Comparison of ENCODE assay signal across 8 cellular contexts in the genomic region with DNA sequence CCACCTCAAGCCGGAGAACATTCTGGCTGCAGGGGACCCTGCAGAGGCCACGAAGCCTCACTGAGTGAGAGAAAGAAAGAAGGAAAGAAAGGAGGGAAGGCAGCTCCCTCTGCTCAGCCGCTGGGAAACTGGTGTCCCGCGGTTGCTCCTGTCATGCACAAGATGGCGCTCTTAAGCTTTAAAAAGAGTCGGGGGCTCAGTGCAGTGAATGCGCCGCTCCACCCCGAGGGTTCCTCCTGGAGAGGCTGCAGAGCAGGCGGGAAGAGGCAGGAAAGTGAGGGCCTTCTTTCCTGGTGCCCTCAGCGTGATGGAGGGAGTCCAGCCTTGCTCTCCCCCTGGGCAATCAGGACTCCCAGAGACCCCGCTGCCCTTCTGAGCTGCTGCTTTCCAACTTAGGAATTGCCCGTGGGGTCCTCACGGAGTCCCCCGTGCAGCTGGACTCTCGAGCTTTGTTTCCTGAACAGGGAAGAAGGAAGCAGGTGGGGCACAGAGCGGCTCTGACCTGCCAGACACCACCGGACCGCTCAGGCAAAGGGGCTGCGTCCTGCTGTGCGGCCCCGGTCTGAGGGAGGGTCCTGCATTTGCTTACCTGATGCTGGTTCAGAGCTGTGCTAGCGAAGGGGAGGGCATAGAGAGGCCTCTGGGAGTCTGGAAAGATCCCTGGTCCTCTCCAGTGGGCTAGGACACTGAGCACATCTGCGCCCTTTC.
DNase-seq lines count a peak whose midpoint lies in the region; ATAC-seq and TF ChIP-seq lines count a peak whose summit lies in the region.

No MANE protein-coding gene starts in this region.

- peak; percentile 34 to 44 for DNase-seq in activated T-cell treated with anti-CD3 and anti-CD28 coated beads, Interleukin-2, amount 50 U/mL, for 48 hours
- DNase-seq in activated T-cell treated with anti-CD3 and anti-CD28 coated beads, Interleukin-2, amount 50 U/mL, for 1 hour: no peak
- DNase-seq in NCI-H2171 treated with DMSO at 0.1 percent for 48 hours (lab: John Stamatoyannopoulos, UW): peak; percentile 71
- DNase-seq in dorsolateral prefrontal cortex: peak in 8 of 10 donors; percentile 9 to 65 (median 54)
- DNase-seq in osteoblast (ENCODE audit: insufficient read length, low spot score, missing footprints): peak; percentile 86
- DNase-seq in NK-92 treated with Interleukin-12 subunit alpha and Interleukin-12 subunit beta, amount 100 ng/mL, for 24 hours (lab: John Stamatoyannopoulos, UW): no peak

- H2AFZ ChIP-seq in osteoblast (ENCODE audit: low read length): no peak overlapping the region

- H3K4me1 ChIP-seq in osteoblast (ENCODE audit: insufficient read depth, low read length): no peaks in the 10 kb centered on the region

- no peaks in the 10 kb centered on the region for H3K9me3 ChIP-seq in osteoblast (ENCODE audit: low read depth, low read length)

- no peak overlapping the region for H3K4me3 ChIP-seq in dorsolateral prefrontal cortex
- H3K4me3 ChIP-seq in osteoblast (ENCODE audit: insufficient read depth, low read length): no peak overlapping the region

- H3K27ac ChIP-seq in dorsolateral prefrontal cortex (no peak overlapping the region), osteoblast (ENCODE audit: low read depth, low read length) (no peak overlapping the region)

- TF ChIP-seq CTCF in dorsolateral prefrontal cortex (IDR thresholded peaks at IDR 0.05 in 54 of 56, conservative IDR thresholded peaks at IDR 0.05 in 2 of 56; ENCODE audit: low read depth in 1 of 56, partially characterized antibody in 56 of 56) (peak in 54 of 56 donors; percentile 34 to 77 (median 61)), osteoblast (IDR thresholded peaks at IDR 0.05; ENCODE audit: extremely low read depth, low read depth, low read length) (peak; percentile 35)

- no peaks in the 10 kb centered on the region for H3K36me3 ChIP-seq in osteoblast (ENCODE audit: insufficient read depth, low read length)

- ATAC-seq in GM19395 (IDR thresholded peaks at IDR 0.05; ENCODE audit: unreplicated experiment): no peak
- ATAC-seq in GM21367 (IDR thresholded peaks at IDR 0.05; ENCODE audit: unreplicated experiment): no peak

- no peak overlapping the region for H3K4me2 ChIP-seq in osteoblast (ENCODE audit: insufficient read depth, low read length)

- H3K79me2 ChIP-seq in osteoblast (ENCODE audit: insufficient read depth, low read length): no peaks in the 10 kb centered on the region

- H4K20me1 ChIP-seq in osteoblast (ENCODE audit: insufficient read depth, low read length): no peaks in the 10 kb centered on the region

- intact Hi-C loops in dorsolateral prefrontal cortex (cut with DNase I): loop anchor here (5.0 kb wide), 3 partner anchors 259 to 1704 kb away; no protein-coding TSS in a partner anchor

- H3K27me3 ChIP-seq in dorsolateral prefrontal cortex (peaks cover 0 to 92% (median 57%) of the 10 kb centered on the region in 45 donors), osteoblast (ENCODE audit: insufficient read depth, low read length) (no peaks in the 10 kb centered on the region)

Comparison
In these comparisons a context has a peak if more than half of its experiments do, and no peak if none do; other contexts are left out.
1. DNase-seq: peak in activated T-cell treated with anti-CD3 and anti-CD28 coated beads, Interleukin-2, amount 50 U/mL, for 48 hours (2 of 2), NCI-H2171 treated with DMSO at 0.1 percent for 48 hours (single experiment), dorsolateral prefrontal cortex (8 of 10) and osteoblast (single experiment); none in activated T-cell treated with anti-CD3 and anti-CD28 coated beads, Interleukin-2, amount 50 U/mL, for 1 hour (single experiment) and NK-92 treated with Interleukin-12 subunit alpha and Interleukin-12 subunit beta, amount 100 ng/mL, for 24 hours (single experiment).